8 cellular contexts compared by ENCODE assay signal in genomic region chr4:165537028-165537648, GRCh38.
DNase-seq lines count a peak whose midpoint lies in the region; ATAC-seq and TF ChIP-seq lines count a peak whose summit lies in the region.

No MANE protein-coding gene starts in this region.

- H3K4me1 ChIP-seq in tibial artery = no peaks in the 10 kb centered on the region

- ATAC-seq in natural killer cell (peak in 2 of 3 donors; percentile 50 to 53), HG02623 (IDR thresholded peaks at IDR 0.05; ENCODE audit: unreplicated experiment) (peak; percentile 43), GM18861 (IDR thresholded peaks at IDR 0.05; ENCODE audit: unreplicated experiment) (no peak)
- no peak for ATAC-seq in natural killer cell treated with Interleukin-12 subunit alpha and Interleukin-12 subunit beta and Interleukin-15 and Interleukin-18, amount 100 ng/mL, for 72 hours

- no peak overlapping the region for H3K27ac ChIP-seq in tibial artery

- no peaks in the 10 kb centered on the region for H3K4me1 Mint-ChIP-seq in natural killer cell
- H3K4me1 Mint-ChIP-seq in natural killer cell treated with Interleukin-12 subunit alpha and Interleukin-12 subunit beta and Interleukin-15 and Interleukin-18, amount 100 ng/mL, for 72 hours (ENCODE audit: low read depth in 2 of 2) = no peaks in the 10 kb centered on the region
- peaks cover 3% of the 10 kb centered on the region for H3K4me1 Mint-ChIP-seq in brain

- H3K9me3 Mint-ChIP-seq in natural killer cell (no peaks in the 10 kb centered on the region), brain (peaks cover 0 to 6% (median 0%) of the 10 kb centered on the region in 5 experiments)
- H3K9me3 Mint-ChIP-seq in natural killer cell treated with Interleukin-12 subunit alpha and Interleukin-12 subunit beta and Interleukin-15 and Interleukin-18, amount 100 ng/mL, for 72 hours = no peaks in the 10 kb centered on the region

- TF ChIP-seq CTCF in natural killer cell (IDR thresholded peaks at IDR 0.05) (peak; percentile 79), brain (conservative IDR thresholded peaks at IDR 0.05) (peak; percentile 87 to 91), tibial artery (IDR thresholded peaks at IDR 0.05) (peak; percentile 63 to 76)

- intact Hi-C loops in natural killer cell (cut with micrococcal nuclease) = no loop called here
- intact Hi-C loops in tibial artery (cut with DNase I; ENCODE audit: low total_unique reads) = loop anchor here (5.0 kb wide), 1 partner anchor 555 kb away; no protein-coding TSS in a partner anchor

- H3K36me3 ChIP-seq in tibial artery = no peaks in the 10 kb centered on the region

- H3K4me3 Mint-ChIP-seq in natural killer cell (no peak overlapping the region), brain (no peak overlapping the region)
- H3K4me3 Mint-ChIP-seq in natural killer cell treated with Interleukin-12 subunit alpha and Interleukin-12 subunit beta and Interleukin-15 and Interleukin-18, amount 100 ng/mL, for 72 hours = no peak overlapping the region

- H3K4me3 ChIP-seq in tibial artery = no peak overlapping the region

- no peak for DNase-seq in natural killer cell
- DNase-seq in natural killer cell treated with Interleukin-12 subunit alpha and Interleukin-12 subunit beta and Interleukin-15 and Interleukin-18, amount 100 ng/mL, for 72 hours (ENCODE audit: low spot score) = no peak
- peak; percentile 9 for DNase-seq in NCI-H226
- peak; percentile 53 for DNase-seq in iPS-NIHi7 (ENCODE audit: extremely low spot score)
- no peak for DNase-seq in tibial artery

- no peaks in the 10 kb centered on the region for H3K27me3 ChIP-seq in tibial artery

- peaks cover 0 to 8% of the 10 kb centered on the region in 2 donors for H3K27me3 Mint-ChIP-seq in natural killer cell (ENCODE audit: low read depth in 2 of 2)
- no peaks in the 10 kb centered on the region for H3K27me3 Mint-ChIP-seq in natural killer cell treated with Interleukin-12 subunit alpha and Interleukin-12 subunit beta and Interleukin-15 and Interleukin-18, amount 100 ng/mL, for 72 hours
- H3K27me3 Mint-ChIP-seq in brain = peaks cover 8% of the 10 kb centered on the region

- no peak overlapping the region for H3K27ac Mint-ChIP-seq in natural killer cell
- no peak overlapping the region for H3K27ac Mint-ChIP-seq in natural killer cell treated with Interleukin-12 subunit alpha and Interleukin-12 subunit beta and Interleukin-15 and Interleukin-18, amount 100 ng/mL, for 72 hours
- no peak overlapping the region for H3K27ac Mint-ChIP-seq in brain

- no peaks in the 10 kb centered on the region for H3K9me3 ChIP-seq in tibial artery

- H3K36me3 Mint-ChIP-seq in natural killer cell = no peaks in the 10 kb centered on the region
- no peaks in the 10 kb centered on the region for H3K36me3 Mint-ChIP-seq in natural killer cell treated with Interleukin-12 subunit alpha and Interleukin-12 subunit beta and Interleukin-15 and Interleukin-18, amount 100 ng/mL, for 72 hours
- no peaks in the 10 kb centered on the region for H3K36me3 Mint-ChIP-seq in brain

Comparison
In these comparisons a context has a peak if more than half of its experiments do, and no peak if none do; other contexts are left out.
1. ATAC-seq: peak in natural killer cell (2 of 3) and HG02623 (single experiment); none in natural killer cell treated with Interleukin-12 subunit alpha and Interleukin-12 subunit beta and Interleukin-15 and Interleukin-18, amount 100 ng/mL, for 72 hours (0 of 2) and GM18861 (single experiment).
2. DNase-seq: peak in NCI-H226 (single experiment) and iPS-NIHi7 (single experiment); none in natural killer cell (single experiment), natural killer cell treated with Interleukin-12 subunit alpha and Interleukin-12 subunit beta and Interleukin-15 and Interleukin-18, amount 100 ng/mL, for 72 hours (single experiment) and tibial artery (0 of 2).
3. Peak in every context shown above with its lines, with median percentiles within 50 percentile points of each other: CTCF ChIP-seq.